In the genomic region with DNA sequence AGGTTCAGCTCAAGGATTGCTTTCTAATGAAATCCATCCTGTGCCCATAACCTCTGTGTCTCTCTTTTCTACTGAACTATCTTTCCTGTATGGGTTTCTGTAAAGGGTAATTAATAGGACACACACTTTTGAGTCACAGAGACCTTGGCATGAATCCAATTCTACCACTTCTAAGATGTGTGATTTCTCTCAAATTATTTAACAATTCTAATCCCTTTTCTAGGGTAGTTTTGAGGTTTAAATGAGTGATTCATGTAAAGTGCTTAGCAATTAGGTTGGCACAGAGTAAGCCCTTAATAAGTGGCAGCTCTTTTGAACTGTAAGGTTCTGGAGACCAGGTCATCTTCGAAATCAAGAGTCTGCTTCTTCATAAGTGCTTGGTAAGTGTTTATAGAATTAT, we compare ENCODE assay signal across 19 cellular contexts.
"Had no signal": no experiment of that assay in that cellular context is flagged by ENCODE, and none has a peak within 500 bp of the region (broad histone marks: within the 10 kb centered on the region; RNA-seq: fewer than 3 reads in every experiment).

No MANE protein-coding gene starts in this region.

- H3K9me3 ChIP-seq: left ventricle myocardium inferior, upper lobe of right lung had no signal

- H3K27me3 ChIP-seq: neural progenitor cell, upper lobe of right lung had no signal

- H3K4me1 ChIP-seq: left ventricle myocardium inferior, neural progenitor cell, upper lobe of right lung had no signal

- H3K36me3 ChIP-seq: left ventricle myocardium inferior, neural progenitor cell, upper lobe of right lung had no signal

- H3K4me3 ChIP-seq: left ventricle myocardium inferior, neural progenitor cell, upper lobe of right lung had no signal

- H3K27ac ChIP-seq: left ventricle myocardium inferior, neural progenitor cell, upper lobe of right lung, VCaP had no signal

- DNase-seq: activated CD4-positive, alpha-beta memory T cell treated with anti-CD3 and anti-CD28 coated beads, Interleukin-2, amount 10 ng/mL, durations not matched to agents 7 days and 5 days; activated CD4-positive, alpha-beta T cell treated with anti-CD3 and anti-CD28 coated beads, Interleukin-2, amount 10 ng/mL, durations not matched to agents 24 days and 14 days; activated gamma-delta T cell; anterior cingulate cortex; caudate nucleus; effector CD8-positive, alpha-beta T cell; foreskin melanocyte; glutamatergic neuron; hippocampal formation; kidney glomerular epithelial cell; left ventricle myocardium inferior; naive thymus-derived CD4-positive, alpha-beta T cell; posterior cingulate gyrus; retina; stimulated activated CD4-positive, alpha-beta T cell treated with anti-CD3 and anti-CD28 coated beads, Interleukin-4, amount 100 ng/mL, for 24 hours; stimulated activated naive CD8-positive, alpha-beta T cell treated with anti-CD3 and anti-CD28 coated beads, Interleukin-15, Interleukin-2, amounts not matched to agents 100 U/mL and 50 U/mL, for 24 hours; upper lobe of right lung had no signal
